ENCODE assay signal across 27 cellular contexts in genomic region chr7:143497008-143497795, GRCh38. TPM values are rescaled to one million over a fixed set of nuclear protein-coding genes. Genes with fewer than 3 reads are reported as not detected.
"Had no signal": no experiment of that assay in that cellular context is flagged by ENCODE, and none has a peak within 500 bp of the region (broad histone marks: within the 10 kb centered on the region; RNA-seq: fewer than 3 reads in every experiment).

No MANE protein-coding gene starts in this region.

- ATAC-seq: esophagus mucosa; gastrocnemius medialis; heart right ventricle; naive thymus-derived CD4-positive, alpha-beta T cell; right lobe of liver; stimulated activated effector memory CD8-positive, alpha-beta T cell treated with anti-CD3 and anti-CD28 coated beads, Interleukin-12 subunit alpha, Interleukin-12 subunit beta, amount 100 ng/mL, for 72 hours; stimulated activated naive CD8-positive, alpha-beta T cell treated with anti-CD3 and anti-CD28 coated beads, Interleukin-15, Interleukin-2, amounts not matched to agents 100 U/mL and 50 U/mL, for 24 hours had no signal

- H3K9me3 ChIP-seq: colonic mucosa, gastrocnemius medialis, heart right ventricle, neutrophil, prostate gland, right lobe of liver, suprapubic skin, thyroid gland, upper lobe of left lung, vagina had no signal

- DNase-seq: colonic mucosa; dorsolateral prefrontal cortex; effector CD8-positive, alpha-beta T cell; gastrocnemius medialis; heart right ventricle; hypothalamus; kidney glomerular epithelial cell; mammary epithelial cell; naive thymus-derived CD4-positive, alpha-beta T cell; nephron progenitor cell; retina; right lobe of liver; stimulated activated CD4-positive, alpha-beta T cell treated with anti-CD3 and anti-CD28 coated beads, Interleukin-4, amount 100 ng/mL, for 1 hour; stimulated activated CD8-positive, alpha-beta memory T cell treated with anti-CD3 and anti-CD28 coated beads, Interleukin-4, amount 100 ng/mL, for 48 hours; stimulated activated naive CD8-positive, alpha-beta T cell treated with anti-CD3 and anti-CD28 coated beads, Interleukin-15, Interleukin-2, amounts not matched to agents 100 U/mL and 50 U/mL, for 24 hours; thyroid gland; upper lobe of left lung had no signal

- H3K36me3 ChIP-seq: colonic mucosa, gastrocnemius medialis, heart right ventricle, neutrophil, prostate gland, right lobe of liver, suprapubic skin, thyroid gland, upper lobe of left lung, vagina had no signal

- H3K27me3 ChIP-seq: colonic mucosa, dorsolateral prefrontal cortex, gastrocnemius medialis, heart right ventricle, neutrophil, right lobe of liver, suprapubic skin, thyroid gland, upper lobe of left lung, vagina had no signal

- H3K4me3 ChIP-seq: colonic mucosa, dorsolateral prefrontal cortex, gastrocnemius medialis, heart right ventricle, prostate gland, right lobe of liver, suprapubic skin, thyroid gland, upper lobe of left lung, vagina had no signal

- H3K4me1 ChIP-seq: colonic mucosa, prostate gland, right lobe of liver had no signal

- H3K27ac ChIP-seq: colonic mucosa, dorsolateral prefrontal cortex, gastrocnemius medialis, neutrophil, prostate gland, right lobe of liver, suprapubic skin, thyroid gland, upper lobe of left lung, vagina had no signal

RNA-seq across cellular contexts. Expression of gene TAS2R41, which starts 19.5 kb away (rescaled TPM):
- total RNA-seq: colonic mucosa, esophagus mucosa, fibroblast of lung, gastrocnemius medialis, mammary epithelial cell, mesenteric fat pad, osteoblast, right lobe of liver, suprapubic skin, thyroid gland, vagina had no signal
- polyA plus RNA-seq: fibroblast of lung; heart right ventricle; liver; mammary epithelial cell; naive thymus-derived CD4-positive, alpha-beta T cell had no signal

RNA-seq across cellular contexts. Expression of gene TAS2R60, which starts 53.9 kb away (rescaled TPM):
- total RNA-seq: colonic mucosa, fibroblast of lung, gastrocnemius medialis, heart right ventricle, osteoblast, prostate gland, suprapubic skin, thyroid gland, vagina had no signal
- polyA plus RNA-seq: fibroblast of lung, heart right ventricle, liver, mammary epithelial cell had no signal
